Comparison of ENCODE assay signal across 18 cellular contexts in the genomic region with DNA sequence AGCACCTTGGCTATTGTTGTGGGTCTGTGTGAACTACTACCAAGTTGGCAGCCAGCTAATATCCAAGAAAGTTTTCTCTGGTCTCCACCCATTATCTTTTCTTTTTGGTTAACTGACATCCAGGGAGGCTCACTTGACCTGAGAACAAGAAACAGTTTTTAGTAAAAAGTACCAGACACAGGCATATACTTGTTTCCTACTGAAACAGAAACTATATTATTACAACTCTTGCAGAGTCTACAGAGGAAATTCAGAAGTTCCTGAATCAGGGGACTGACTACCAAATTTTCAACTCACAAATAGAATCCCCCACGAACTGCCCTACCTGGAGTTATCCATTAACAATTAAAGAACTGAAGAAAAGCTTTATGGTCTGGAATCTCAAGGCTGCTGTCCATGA.
DNase-seq lines count a peak whose midpoint lies in the region; ATAC-seq and TF ChIP-seq lines count a peak whose summit lies in the region.
"Had no signal": no experiment of that assay in that cellular context is flagged by ENCODE, and none has a peak within 500 bp of the region (broad histone marks: within the 10 kb centered on the region; RNA-seq: fewer than 3 reads in every experiment).

No MANE protein-coding gene starts in this region.

- H3K27me3 ChIP-seq in suprapubic skin = no peaks in the 10 kb centered on the region
- no peaks in the 10 kb centered on the region for H3K27me3 ChIP-seq in SK-N-SH (ENCODE audit: insufficient read depth)
- peaks cover 2% of the 10 kb centered on the region for H3K27me3 ChIP-seq in mammary epithelial cell (ENCODE audit: insufficient read depth, low read length)
- H3K27me3 ChIP-seq: gastroesophageal sphincter, right lobe of liver had no signal

- H3K79me2 ChIP-seq in SK-N-SH (ENCODE audit: insufficient read depth) (no peaks in the 10 kb centered on the region), mammary epithelial cell (ENCODE audit: insufficient read depth, low read length) (no peaks in the 10 kb centered on the region)

- no peak overlapping the region for H3K27ac ChIP-seq in suprapubic skin
- H3K27ac ChIP-seq in SK-N-SH (ENCODE audit: low read depth in 2 of 2, low read length in 1 of 2) = no peak overlapping the region
- no peak overlapping the region for H3K27ac ChIP-seq in mammary epithelial cell (ENCODE audit: insufficient read depth, low read depth, low read length)
- H3K27ac ChIP-seq: gastroesophageal sphincter, HL-60, right lobe of liver, VCaP had no signal

- H4K20me1 ChIP-seq in SK-N-SH (ENCODE audit: insufficient read depth) (no peaks in the 10 kb centered on the region), mammary epithelial cell (ENCODE audit: insufficient read depth, low read length) (no peaks in the 10 kb centered on the region)

- H3K4me1 ChIP-seq in suprapubic skin (no peaks in the 10 kb centered on the region), SK-N-SH (ENCODE audit: control insufficient read depth in 1 of 2, insufficient read depth in 2 of 2, low read depth in 1 of 2, low read length in 1 of 2) (no peaks in the 10 kb centered on the region), mammary epithelial cell (ENCODE audit: insufficient read depth, low read length) (no peaks in the 10 kb centered on the region)
- H3K4me1 ChIP-seq: gastroesophageal sphincter, right lobe of liver had no signal

- no peaks in the 10 kb centered on the region for H3K4me1 Mint-ChIP-seq in T-cell
- H3K4me1 Mint-ChIP-seq: naive thymus-derived CD8-positive, alpha-beta T cell had no signal

- no peak for TF ChIP-seq CTCF in suprapubic skin (IDR thresholded peaks at IDR 0.05)
- TF ChIP-seq CTCF in SK-N-SH (IDR thresholded peaks at IDR 0.05) = no peak
- TF ChIP-seq CTCF in mammary epithelial cell (conservative IDR thresholded peaks at IDR 0.05 in 1 of 2, IDR thresholded peaks at IDR 0.05 in 1 of 2; ENCODE audit: extremely low read depth in 1 of 2, insufficient read depth in 1 of 2, low read depth in 1 of 2, low read length in 2 of 2) = no peak

- H3K9ac ChIP-seq in SK-N-SH (no peak overlapping the region), mammary epithelial cell (ENCODE audit: insufficient read depth, low read length) (no peak overlapping the region)

- H3K9me2 ChIP-seq in SK-N-SH = no peaks in the 10 kb centered on the region

- H2AFZ ChIP-seq in SK-N-SH (ENCODE audit: low read depth) (no peak overlapping the region), mammary epithelial cell (ENCODE audit: low read depth, low read length) (no peak overlapping the region)

- in situ Hi-C loops in mammary epithelial cell (cut with MboI; ENCODE audit: low sequenced_read_pairs in 2 of 2) = no loop called here

- WGBS in suprapubic skin = 29% methylated on average over 1 of the region's 1 CpG
- 0% methylated on average over 1 of the region's 1 CpG for WGBS in SK-N-SH (ENCODE audit: low lambda C conversion rate)
- 0% methylated on average over 1 of the region's 1 CpG for WGBS in mammary epithelial cell (ENCODE audit: low coverage, missing lambda C conversion rate)

- H3K4me2 ChIP-seq in SK-N-SH (no peak overlapping the region), mammary epithelial cell (ENCODE audit: insufficient read depth, low read depth, low read length) (no peak overlapping the region)

- H3K9me3 Mint-ChIP-seq in T-cell = peaks cover 0 to 8% (median 4%) of the 10 kb centered on the region in 3 donors
- H3K9me3 Mint-ChIP-seq: type B pancreatic cell had no signal

- H3K9me3 ChIP-seq in suprapubic skin (no peaks in the 10 kb centered on the region), SK-N-SH (no peaks in the 10 kb centered on the region), mammary epithelial cell (replicated peaks; ENCODE audit: insufficient read depth, low read length) (no peaks in the 10 kb centered on the region)
- H3K9me3 ChIP-seq: gastroesophageal sphincter, right lobe of liver had no signal

- no peak for TF ChIP-seq POLR2A in suprapubic skin (IDR thresholded peaks at IDR 0.05)

- CTCF ChIA-PET in SK-N-SH (lab: Yijun Ruan, JAX) (interaction anchor here (0.8 kb wide), 1 partner anchor 9 kb away, joined by 3 read pairs; no protein-coding TSS in a partner anchor), T-cell (lab: Charles Lee) (no interaction called here), mammary epithelial cell (lab: Charles Lee; ENCODE audit: low non-redundant PET) (no interaction called here)

- H3K27ac Mint-ChIP-seq in T-cell = no peak overlapping the region
- H3K27ac Mint-ChIP-seq: naive thymus-derived CD8-positive, alpha-beta T cell; type B pancreatic cell had no signal

- no peak overlapping the region for H3K4me3 ChIP-seq in suprapubic skin
- H3K4me3 ChIP-seq in SK-N-SH (ENCODE audit: low read depth in 2 of 2, low read length in 1 of 2) = no peak overlapping the region
- no peak overlapping the region for H3K4me3 ChIP-seq in mammary epithelial cell (replicated peaks in 1 of 3; ENCODE audit: insufficient read depth in 1 of 3, low read depth in 2 of 3, low read length in 3 of 3)
- H3K4me3 ChIP-seq: gastroesophageal sphincter, right lobe of liver had no signal

- DNase-seq in suprapubic skin (ENCODE audit: low spot score in 2 of 2) (no peak), SK-N-SH (no peak), T-cell (no peak), mammary epithelial cell (no peak)
- DNase-seq: activated T-cell treated with anti-CD3 and anti-CD28 coated beads, Interleukin-2, amount 50 U/mL, for 1 hour; C1 segment of cervical spinal cord; effector memory CD4-positive, alpha-beta T cell; naive thymus-derived CD8-positive, alpha-beta T cell; right lobe of liver had no signal

- intact Hi-C loops in mammary epithelial cell (cut with micrococcal nuclease) = no loop called here

- no peak overlapping the region for H3K4me3 Mint-ChIP-seq in T-cell
- H3K4me3 Mint-ChIP-seq: naive thymus-derived CD8-positive, alpha-beta T cell; type B pancreatic cell had no signal

- dilution Hi-C loops in mammary epithelial cell (cut with HindIII; ENCODE audit: low sequenced_read_pairs) = no loop called here

- H3F3A ChIP-seq in SK-N-SH (replicated peaks; ENCODE audit: insufficient read depth) = no peaks in the 10 kb centered on the region

- TF ChIP-seq RAD21 in SK-N-SH (IDR thresholded peaks at IDR 0.05; ENCODE audit: low read length) = no peak

- no peaks in the 10 kb centered on the region for H3K36me3 Mint-ChIP-seq in T-cell
- H3K36me3 Mint-ChIP-seq: naive thymus-derived CD8-positive, alpha-beta T cell; type B pancreatic cell had no signal

- BruUV-seq in mammary epithelial cell (replicated peaks; lab: Mats Ljungman, UMichigan) = no TSS peak

- H3K27me3 Mint-ChIP-seq in T-cell = no peaks in the 10 kb centered on the region
- H3K27me3 Mint-ChIP-seq: naive thymus-derived CD8-positive, alpha-beta T cell had no signal

- H3K36me3 ChIP-seq in suprapubic skin (no peaks in the 10 kb centered on the region), SK-N-SH (replicated peaks in 1 of 2; ENCODE audit: control insufficient read depth in 1 of 2, insufficient read depth in 2 of 2, low read length in 1 of 2) (peaks cover 0 to 2% of the 10 kb centered on the region in 2 experiments), mammary epithelial cell (ENCODE audit: insufficient read depth, low read length) (no peaks in the 10 kb centered on the region)
- H3K36me3 ChIP-seq: gastroesophageal sphincter, right lobe of liver had no signal

- ATAC-seq in GM18520 (IDR thresholded peaks at IDR 0.05; ENCODE audit: unreplicated experiment) (peak; percentile 78), GM21390 (IDR thresholded peaks at IDR 0.05; ENCODE audit: unreplicated experiment) (peak; percentile 96), HG02970 (IDR thresholded peaks at IDR 0.05; ENCODE audit: low FRiP score, unreplicated experiment) (peak; percentile 77), HG03558 (IDR thresholded peaks at IDR 0.05; ENCODE audit: extremely low read depth, unreplicated experiment) (peak; percentile 91), T-cell (replicated peaks in 1 of 4) (no peak)
- ATAC-seq: gastroesophageal sphincter; naive thymus-derived CD8-positive, alpha-beta T cell; right lobe of liver; Right ventricle myocardium inferior had no signal

- POLR2A ChIA-PET in SK-N-SH (lab: Yijun Ruan, JAX) = no interaction called here
- POLR2A ChIA-PET in T-cell (lab: Charles Lee) = no interaction called here

- TF ChIP-seq EP300 in suprapubic skin (IDR thresholded peaks at IDR 0.05) = no peak
- no peak for TF ChIP-seq EP300 in SK-N-SH (IDR thresholded peaks at IDR 0.05; ENCODE audit: borderline replicate concordance in 1 of 2, low read depth in 1 of 2, low read length in 1 of 2)

TF ChIP-seq in SK-N-SH, 30 proteins besides CTCF, POLR2A, EP300 and RAD21 (continues in another document):
- TF ChIP-seq ELF1 (IDR thresholded peaks at IDR 0.05) = no peak
- TF ChIP-seq POLR2AphosphoS5 (IDR thresholded peaks at IDR 0.05; ENCODE audit: low read depth, low read length) = no peak
- no peak for TF ChIP-seq JUND (IDR thresholded peaks at IDR 0.05)
- TF ChIP-seq NRF1 (IDR thresholded peaks at IDR 0.05; ENCODE audit: low read depth, low read length) = no peak
- no peak for TF ChIP-seq FOXJ3 (CRISPR knock-in tag; IDR thresholded peaks at IDR 0.05)
- TF ChIP-seq, protein P1, sequence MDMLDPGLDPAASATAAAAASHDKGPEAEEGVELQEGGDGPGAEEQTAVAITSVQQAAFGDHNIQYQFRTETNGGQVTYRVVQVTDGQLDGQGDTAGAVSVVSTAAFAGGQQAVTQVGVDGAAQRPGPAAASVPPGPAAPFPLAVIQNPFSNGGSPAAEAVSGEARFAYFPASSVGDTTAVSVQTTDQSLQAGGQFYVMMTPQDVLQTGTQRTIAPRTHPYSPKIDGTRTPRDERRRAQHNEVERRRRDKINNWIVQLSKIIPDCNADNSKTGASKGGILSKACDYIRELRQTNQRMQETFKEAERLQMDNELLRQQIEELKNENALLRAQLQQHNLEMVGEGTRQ (IDR thresholded peaks at IDR 0.05; ENCODE audit: borderline replicate concordance, low read depth, low read length) = no peak
- TF ChIP-seq SMC3 (IDR thresholded peaks at IDR 0.05; ENCODE audit: low read depth, low read length) = no peak
- no peak for TF ChIP-seq MEF2A (IDR thresholded peaks at IDR 0.05; ENCODE audit: borderline replicate concordance, low read depth)
- TF ChIP-seq FOSL2 (IDR thresholded peaks at IDR 0.05; ENCODE audit: borderline replicate concordance, low read depth) = no peak
- no peak for TF ChIP-seq GATA2 (CRISPR knock-in tag; IDR thresholded peaks at IDR 0.05)
- no peak for TF ChIP-seq MAX (IDR thresholded peaks at IDR 0.05; ENCODE audit: low read depth)
- no peak for TF ChIP-seq YY1 (IDR thresholded peaks at IDR 0.05; ENCODE audit: low read depth)
- TF ChIP-seq RCOR1 (IDR thresholded peaks at IDR 0.05; ENCODE audit: low read length) = no peak
- no peak for TF ChIP-seq GABPA (IDR thresholded peaks at IDR 0.05; ENCODE audit: low read depth)

Comparison
In these comparisons a context has a peak if more than half of its experiments do, and no peak if none do; other contexts are left out.
1. ATAC-seq: peak in GM18520 (single experiment), GM21390 (single experiment), HG02970 (single experiment) and HG03558 (single experiment); none in T-cell (0 of 4).